2 cellular contexts compared by ENCODE assay signal in the genomic region with DNA sequence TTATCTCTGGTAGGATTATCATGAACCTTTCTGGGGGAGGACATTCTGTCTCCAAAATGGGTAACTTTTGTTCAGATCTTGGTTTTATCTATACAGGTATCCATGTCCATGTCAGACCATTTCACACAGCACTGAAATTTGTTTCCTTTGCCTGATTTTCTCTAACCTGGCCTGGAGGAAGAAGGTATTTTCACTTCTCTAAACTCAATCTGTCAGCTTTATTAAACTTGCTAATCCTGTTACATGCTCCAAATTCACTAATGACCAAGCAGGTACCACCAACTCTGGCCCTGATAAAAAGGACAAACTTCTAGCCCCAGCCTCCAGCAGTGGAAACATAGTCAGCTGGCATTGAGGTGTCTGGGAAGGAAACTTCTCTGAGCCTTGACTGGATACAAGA.
A peak's percentile ranks its signal among the peaks of the same experiment; 100 is the strongest.
TF ChIP-seq lines count a peak whose summit lies in the region.

No MANE protein-coding gene starts in this region.

TF ChIP-seq in IMR-90, 13 proteins besides CTCF, POLR2A, EP300 and RAD21 (continued from another document):
- TF ChIP-seq, protein P1, sequence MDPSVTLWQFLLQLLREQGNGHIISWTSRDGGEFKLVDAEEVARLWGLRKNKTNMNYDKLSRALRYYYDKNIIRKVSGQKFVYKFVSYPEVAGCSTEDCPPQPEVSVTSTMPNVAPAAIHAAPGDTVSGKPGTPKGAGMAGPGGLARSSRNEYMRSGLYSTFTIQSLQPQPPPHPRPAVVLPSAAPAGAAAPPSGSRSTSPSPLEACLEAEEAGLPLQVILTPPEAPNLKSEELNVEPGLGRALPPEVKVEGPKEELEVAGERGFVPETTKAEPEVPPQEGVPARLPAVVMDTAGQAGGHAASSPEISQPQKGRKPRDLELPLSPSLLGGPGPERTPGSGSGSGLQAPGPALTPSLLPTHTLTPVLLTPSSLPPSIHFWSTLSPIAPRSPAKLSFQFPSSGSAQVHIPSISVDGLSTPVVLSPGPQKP (IDR thresholded peaks at IDR 0.05; ENCODE audit: borderline replicate concordance, low read depth, low read length) = no peak
- TF ChIP-seq, protein P2, sequence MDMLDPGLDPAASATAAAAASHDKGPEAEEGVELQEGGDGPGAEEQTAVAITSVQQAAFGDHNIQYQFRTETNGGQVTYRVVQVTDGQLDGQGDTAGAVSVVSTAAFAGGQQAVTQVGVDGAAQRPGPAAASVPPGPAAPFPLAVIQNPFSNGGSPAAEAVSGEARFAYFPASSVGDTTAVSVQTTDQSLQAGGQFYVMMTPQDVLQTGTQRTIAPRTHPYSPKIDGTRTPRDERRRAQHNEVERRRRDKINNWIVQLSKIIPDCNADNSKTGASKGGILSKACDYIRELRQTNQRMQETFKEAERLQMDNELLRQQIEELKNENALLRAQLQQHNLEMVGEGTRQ (IDR thresholded peaks at IDR 0.05; ENCODE audit: low read depth, low read length) = no peak
- TF ChIP-seq RCOR1 (IDR thresholded peaks at IDR 0.05; ENCODE audit: insufficient replicate concordance, low read length) = no peak
- TF ChIP-seq CEBPB (IDR thresholded peaks at IDR 0.05; ENCODE audit: low read depth, low read length) = no peak
- no peak for TF ChIP-seq RFX5 (IDR thresholded peaks at IDR 0.05; ENCODE audit: low read depth, low read length)
- TF ChIP-seq BHLHE40 (IDR thresholded peaks at IDR 0.05; ENCODE audit: low read depth, low read length) = no peak
- TF ChIP-seq CHD1 (IDR thresholded peaks at IDR 0.05; ENCODE audit: low read depth, low read length) = no peak

TF ChIP-seq in GM12878, 131 proteins besides CTCF, POLR2A, EP300 and RAD21:
- TF ChIP-seq, protein P3, sequence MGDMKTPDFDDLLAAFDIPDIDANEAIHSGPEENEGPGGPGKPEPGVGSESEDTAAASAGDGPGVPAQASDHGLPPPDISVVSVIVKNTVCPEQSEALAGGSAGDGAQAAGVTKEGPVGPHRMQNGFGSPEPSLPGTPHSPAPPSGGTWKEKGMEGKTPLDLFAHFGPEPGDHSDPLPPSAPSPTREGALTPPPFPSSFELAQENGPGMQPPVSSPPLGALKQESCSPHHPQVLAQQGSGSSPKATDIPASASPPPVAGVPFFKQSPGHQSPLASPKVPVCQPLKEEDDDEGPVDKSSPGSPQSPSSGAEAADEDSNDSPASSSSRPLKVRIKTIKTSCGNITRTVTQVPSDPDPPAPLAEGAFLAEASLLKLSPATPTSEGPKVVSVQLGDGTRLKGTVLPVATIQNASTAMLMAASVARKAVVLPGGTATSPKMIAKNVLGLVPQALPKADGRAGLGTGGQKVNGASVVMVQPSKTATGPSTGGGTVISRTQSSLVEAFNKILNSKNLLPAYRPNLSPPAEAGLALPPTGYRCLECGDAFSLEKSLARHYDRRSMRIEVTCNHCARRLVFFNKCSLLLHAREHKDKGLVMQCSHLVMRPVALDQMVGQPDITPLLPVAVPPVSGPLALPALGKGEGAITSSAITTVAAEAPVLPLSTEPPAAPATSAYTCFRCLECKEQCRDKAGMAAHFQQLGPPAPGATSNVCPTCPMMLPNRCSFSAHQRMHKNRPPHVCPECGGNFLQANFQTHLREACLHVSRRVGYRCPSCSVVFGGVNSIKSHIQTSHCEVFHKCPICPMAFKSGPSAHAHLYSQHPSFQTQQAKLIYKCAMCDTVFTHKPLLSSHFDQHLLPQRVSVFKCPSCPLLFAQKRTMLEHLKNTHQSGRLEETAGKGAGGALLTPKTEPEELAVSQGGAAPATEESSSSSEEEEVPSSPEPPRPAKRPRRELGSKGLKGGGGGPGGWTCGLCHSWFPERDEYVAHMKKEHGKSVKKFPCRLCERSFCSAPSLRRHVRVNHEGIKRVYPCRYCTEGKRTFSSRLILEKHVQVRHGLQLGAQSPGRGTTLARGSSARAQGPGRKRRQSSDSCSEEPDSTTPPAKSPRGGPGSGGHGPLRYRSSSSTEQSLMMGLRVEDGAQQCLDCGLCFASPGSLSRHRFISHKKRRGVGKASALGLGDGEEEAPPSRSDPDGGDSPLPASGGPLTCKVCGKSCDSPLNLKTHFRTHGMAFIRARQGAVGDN (IDR thresholded peaks at IDR 0.05) = no peak
- TF ChIP-seq, protein P2 (IDR thresholded peaks at IDR 0.05; ENCODE audit: borderline replicate concordance, low read depth, low read length) = no peak
- TF ChIP-seq PML (IDR thresholded peaks at IDR 0.05; ENCODE audit: low read length) (no peak), SPI1 (IDR thresholded peaks at IDR 0.05; ENCODE audit: borderline replicate concordance, insufficient read depth, low read depth, low read length) (peak; percentile 63; the same call in 1 of the 2 replicates), MYC (IDR thresholded peaks at IDR 0.05; ENCODE audit: insufficient read depth, insufficient read length, insufficient replicate concordance, low read length, severe bottlenecking) (no peak), CBX3 (IDR thresholded peaks at IDR 0.05; ENCODE audit: borderline replicate concordance, low read depth) (no peak)
- TF ChIP-seq, protein P4, sequence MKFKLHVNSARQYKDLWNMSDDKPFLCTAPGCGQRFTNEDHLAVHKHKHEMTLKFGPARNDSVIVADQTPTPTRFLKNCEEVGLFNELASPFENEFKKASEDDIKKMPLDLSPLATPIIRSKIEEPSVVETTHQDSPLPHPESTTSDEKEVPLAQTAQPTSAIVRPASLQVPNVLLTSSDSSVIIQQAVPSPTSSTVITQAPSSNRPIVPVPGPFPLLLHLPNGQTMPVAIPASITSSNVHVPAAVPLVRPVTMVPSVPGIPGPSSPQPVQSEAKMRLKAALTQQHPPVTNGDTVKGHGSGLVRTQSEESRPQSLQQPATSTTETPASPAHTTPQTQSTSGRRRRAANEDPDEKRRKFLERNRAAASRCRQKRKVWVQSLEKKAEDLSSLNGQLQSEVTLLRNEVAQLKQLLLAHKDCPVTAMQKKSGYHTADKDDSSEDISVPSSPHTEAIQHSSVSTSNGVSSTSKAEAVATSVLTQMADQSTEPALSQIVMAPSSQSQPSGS (IDR thresholded peaks at IDR 0.05; ENCODE audit: low read length) = no peak
